Comparison of ENCODE assay signal across 25 cellular contexts in the genomic region with DNA sequence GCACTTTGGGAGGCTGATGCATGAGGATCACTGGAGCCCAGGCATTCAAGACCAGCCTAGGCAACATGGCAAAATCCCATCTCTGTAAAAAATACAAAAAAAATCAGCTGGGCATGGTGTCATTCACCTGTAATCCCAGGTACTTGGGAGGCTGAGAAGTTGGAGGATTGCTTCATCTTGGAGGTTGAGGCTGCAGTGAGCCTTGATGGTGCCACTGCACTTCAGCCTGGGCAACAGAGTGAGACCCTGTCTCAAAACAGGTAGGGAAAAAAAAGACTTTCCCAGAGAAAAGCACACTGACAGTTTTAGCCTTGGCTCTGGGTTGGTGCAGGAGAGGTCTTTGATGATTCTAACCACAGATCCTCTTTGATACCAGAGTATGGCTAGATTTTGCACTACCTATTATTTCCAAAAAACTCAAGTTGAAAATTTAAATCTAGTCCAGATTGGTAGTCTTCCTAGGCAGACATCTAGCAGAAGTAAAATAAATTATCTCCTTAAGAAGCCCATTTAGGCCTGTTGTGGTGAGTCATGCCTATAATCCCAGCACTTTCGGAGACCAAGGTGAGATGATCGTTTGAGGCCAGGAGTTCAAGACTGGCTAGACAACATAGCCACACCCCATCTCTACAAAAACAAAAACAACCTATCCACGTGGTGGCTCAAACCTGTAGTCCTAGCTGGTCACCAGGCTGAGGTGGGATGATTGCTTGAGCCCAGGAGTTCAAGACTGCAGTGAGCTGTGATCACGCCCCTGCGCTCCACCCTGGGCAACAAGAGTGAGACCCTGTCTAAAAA. TPM values are rescaled to one million over a fixed set of nuclear protein-coding genes. Genes with fewer than 3 reads are reported as not detected.
DNase-seq lines count a peak whose midpoint lies in the region; ATAC-seq and TF ChIP-seq lines count a peak whose summit lies in the region.
"Had no signal": no experiment of that assay in that cellular context is flagged by ENCODE, and none has a peak within 500 bp of the region (broad histone marks: within the 10 kb centered on the region; RNA-seq: fewer than 3 reads in every experiment).

No MANE protein-coding gene starts in this region.

- no peaks in the 10 kb centered on the region for H3K4me1 Mint-ChIP-seq in progenitor cell of endocrine pancreas (ENCODE audit: low read depth)
- H3K4me1 Mint-ChIP-seq: brain had no signal

- TF ChIP-seq CTCF in progenitor cell of endocrine pancreas (IDR thresholded peaks at IDR 0.05; ENCODE audit: unreplicated experiment) = no peak
- no peak for TF ChIP-seq CTCF in body of pancreas (IDR thresholded peaks at IDR 0.05)

- no peaks in the 10 kb centered on the region for H3K9me3 Mint-ChIP-seq in progenitor cell of endocrine pancreas (ENCODE audit: low read depth)
- H3K9me3 Mint-ChIP-seq: neural crest cell had no signal

- H3K4me3 ChIP-seq in esophagus (ENCODE audit: low read depth in 1 of 2, low read length in 2 of 2) (no peak overlapping the region), body of pancreas (no peak overlapping the region)
- H3K4me3 ChIP-seq: colonic mucosa, heart right ventricle, transverse colon had no signal

- WGBS in esophagus, 2 donors = 67% methylated on average over 5 of the region's 5 CpGs
- WGBS in body of pancreas, 2 donors = 68 to 73% methylated on average over 5 of the region's 5 CpGs

- peak overlapping the region; percentile 45 for H3K27ac Mint-ChIP-seq in progenitor cell of endocrine pancreas

- H3K27me3 ChIP-seq in esophagus (ENCODE audit: control insufficient read depth in 1 of 2, insufficient read depth in 2 of 2, low read length in 2 of 2) (no peaks in the 10 kb centered on the region), body of pancreas (no peaks in the 10 kb centered on the region)
- H3K27me3 ChIP-seq: BE2C, colonic mucosa, heart right ventricle, transverse colon had no signal

- H3K4me3 Mint-ChIP-seq in progenitor cell of endocrine pancreas (ENCODE audit: low read depth) = no peak overlapping the region
- H3K4me3 Mint-ChIP-seq: brain, neural crest cell had no signal

- peaks cover 6% of the 10 kb centered on the region for H3K36me3 Mint-ChIP-seq in progenitor cell of endocrine pancreas (ENCODE audit: insufficient read depth)

- ATAC-seq in body of pancreas = no peak
- ATAC-seq: heart right ventricle had no signal

- H3K27ac ChIP-seq in esophagus (ENCODE audit: low read depth in 2 of 2, low read length in 1 of 2) = peak overlapping the region; percentile 13 to 37
- no peak overlapping the region for H3K27ac ChIP-seq in body of pancreas
- H3K27ac ChIP-seq: 22Rv1, colonic mucosa, heart right ventricle, transverse colon had no signal

- TF ChIP-seq POLR2A in body of pancreas (IDR thresholded peaks at IDR 0.05) = no peak

- H3K27me3 Mint-ChIP-seq in progenitor cell of endocrine pancreas = no peaks in the 10 kb centered on the region
- H3K27me3 Mint-ChIP-seq: brain had no signal

- peaks cover 0 to 4% of the 10 kb centered on the region in 2 donors for H3K36me3 ChIP-seq in esophagus (ENCODE audit: control insufficient read depth in 2 of 2, insufficient read depth in 2 of 2, low read length in 1 of 2)
- no peaks in the 10 kb centered on the region for H3K36me3 ChIP-seq in body of pancreas (replicated peaks in 1 of 2; ENCODE audit: insufficient read depth in 1 of 2, low read depth in 2 of 2)
- H3K36me3 ChIP-seq: colonic mucosa, transverse colon had no signal

- peak; percentile 37 for DNase-seq in NCI-H82 (lab: John Stamatoyannopoulos, UW)
- no peak for DNase-seq in NCI-H82 treated with DMSO at 0.1 percent for 48 hours (lab: John Stamatoyannopoulos, UW; ENCODE audit: unreplicated experiment)
- peak; percentile 51 for DNase-seq in M059J (ENCODE audit: low read depth)
- DNase-seq in progenitor cell of endocrine pancreas (ENCODE audit: low spot score, unreplicated experiment) = no peak
- no peak for DNase-seq in kidney tubule cell (ENCODE audit: low spot score)
- DNase-seq in body of pancreas = no peak
- no peak for DNase-seq in ureter (ENCODE audit: low spot score)
- DNase-seq: BE2C; colonic mucosa; H7; heart right ventricle; Kasumi-1; kidney; mesenchymal stem cell; NCI-H1092 treated with DMSO at 0.1 percent for 48 hours; stimulated activated CD4-positive, alpha-beta T cell treated with anti-CD3 and anti-CD28 coated beads, Interleukin-2, amount 100 ng/mL, for 24 hours; stimulated activated naive CD4-positive, alpha-beta T cell treated with Interleukin-2 at 50 U/mL for 16 hours; transverse colon had no signal

- intact Hi-C loops in body of pancreas (cut with DNase I) = no loop called here

- H3K9me3 ChIP-seq in esophagus (ENCODE audit: control insufficient read depth in 2 of 2, insufficient read depth in 1 of 2, low read depth in 1 of 2, low read length in 1 of 2) = no peaks in the 10 kb centered on the region
- H3K9me3 ChIP-seq in body of pancreas = no peaks in the 10 kb centered on the region
- H3K9me3 ChIP-seq: BE2C, colonic mucosa, heart right ventricle, transverse colon had no signal

- H3K4me1 ChIP-seq in esophagus (ENCODE audit: control insufficient read depth in 2 of 2, insufficient read depth in 2 of 2, low read length in 1 of 2) = peaks cover 0 to 2% of the 10 kb centered on the region in 2 donors
- no peaks in the 10 kb centered on the region for H3K4me1 ChIP-seq in body of pancreas
- H3K4me1 ChIP-seq: BE2C, colonic mucosa, transverse colon had no signal

RNA-seq across cellular contexts. Expression of a gene that starts 18.6 kb away (rescaled TPM):
- 20.4 and 21.1 TPM in 2 replicates for total RNA-seq in M059J (2014; rRNA removed; shearing (Covaris generic))
- polyA plus RNA-seq in esophagus = 1 to 10 TPM; 7.5 to 8.1 TPM
- total RNA-seq in progenitor cell of endocrine pancreas (58.5 and 64.2 TPM in 2 replicates), body of pancreas (10 to 100 TPM; 21.5 to 24.4 TPM), ureter (94.3 TPM)

RNA-seq across cellular contexts. Expression of a gene that starts 22.9 kb away (rescaled TPM):
- total RNA-seq in M059J (2014; rRNA removed; shearing (Covaris generic)) = not detected in 2 replicates
- under 1 TPM in 1 of 2 donors, not detected in 1; under 0.01 TPM for polyA plus RNA-seq in esophagus
- total RNA-seq in progenitor cell of endocrine pancreas (not detected in 2 replicates), body of pancreas (not detected), ureter (not detected)
- total RNA-seq: colonic mucosa, H7, heart right ventricle, kidney, NCI-H460, neural crest cell, posterior vena cava, skeletal muscle tissue, transverse colon had no signal
- polyA plus RNA-seq: heart right ventricle had no signal

Comparison
In these comparisons a context has a peak if more than half of its experiments do, and no peak if none do; other contexts are left out.
1. DNase-seq: peak in NCI-H82 (single experiment) and M059J (single experiment); none in NCI-H82 treated with DMSO at 0.1 percent for 48 hours (single experiment), progenitor cell of endocrine pancreas (single experiment), kidney tubule cell (single experiment), body of pancreas (0 of 4) and ureter (single experiment).
2. H3K27ac ChIP-seq: peak in esophagus (2 of 2); none in body of pancreas (0 of 4).